In the genomic region with DNA sequence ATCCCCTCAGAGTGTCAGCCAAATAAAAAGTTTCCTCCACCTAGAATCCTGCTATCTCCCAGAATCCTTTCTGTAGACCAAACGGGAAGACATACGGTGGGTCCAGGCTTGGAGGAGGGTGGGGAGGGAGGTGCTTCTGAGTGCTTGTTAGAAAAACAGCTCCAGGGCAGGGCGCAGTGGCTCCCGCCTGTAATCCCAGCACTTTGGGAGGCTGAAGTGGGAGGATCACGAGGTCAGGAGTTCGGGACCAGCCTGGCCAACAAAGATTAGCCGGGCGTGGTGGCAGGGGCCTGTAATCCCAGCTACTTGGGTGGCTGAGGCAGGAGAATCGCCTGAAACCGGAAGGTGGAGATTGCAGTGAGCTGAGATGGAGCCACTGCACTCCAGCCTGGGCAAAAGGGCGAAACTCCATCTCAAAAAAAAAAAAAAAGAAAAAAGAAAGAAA, we compare ENCODE assay signal across 1 cellular context.
TF ChIP-seq lines count a peak whose summit lies in the region.
"Not testable (repeated sequence)": the region's sequence is repeated elsewhere in the genome, so short reads cannot be mapped to it uniquely, and the experiment has no call there.

No MANE protein-coding gene starts in this region.

TF ChIP-seq in HepG2, 621 proteins besides CTCF, POLR2A, EP300 and RAD21:
- TF ChIP-seq, protein P1, sequence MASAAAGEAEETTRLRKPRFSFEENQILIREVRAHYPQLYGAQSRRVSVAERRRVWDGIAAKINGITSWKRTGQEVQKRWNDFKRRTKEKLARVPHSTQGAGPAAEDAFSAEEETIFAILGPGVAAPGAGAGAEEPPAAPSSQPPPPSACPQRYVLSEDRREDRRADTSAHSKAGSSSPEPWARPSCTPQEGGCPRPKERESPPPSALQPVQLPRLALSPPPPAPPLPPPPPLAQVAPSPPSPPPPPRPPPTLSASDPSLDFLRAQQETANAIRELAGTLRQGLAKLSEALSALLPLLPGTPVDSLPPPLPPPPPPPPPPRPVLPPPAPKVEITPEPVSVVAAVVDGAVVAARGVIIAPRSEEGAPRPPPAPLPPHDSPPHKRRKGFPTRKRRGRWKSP (CRISPR knock-in tag; IDR thresholded peaks at IDR 0.05), result 0 out of 2 replicates have a peak, but pooled peaks have one; percentile 14
- TF ChIP-seq ZNF317 (CRISPR knock-in tag; IDR thresholded peaks at IDR 0.05) (0 out of 2 replicates have a peak, but pooled peaks have one; percentile 61), LCORL (CRISPR knock-in tag; IDR thresholded peaks at IDR 0.05) (0 out of 2 replicates have a peak, but pooled peaks have one; percentile 4)
- not testable (repeated sequence) for TF ChIP-seq LCORL (IDR thresholded peaks at IDR 0.05)
